In the genomic region with DNA sequence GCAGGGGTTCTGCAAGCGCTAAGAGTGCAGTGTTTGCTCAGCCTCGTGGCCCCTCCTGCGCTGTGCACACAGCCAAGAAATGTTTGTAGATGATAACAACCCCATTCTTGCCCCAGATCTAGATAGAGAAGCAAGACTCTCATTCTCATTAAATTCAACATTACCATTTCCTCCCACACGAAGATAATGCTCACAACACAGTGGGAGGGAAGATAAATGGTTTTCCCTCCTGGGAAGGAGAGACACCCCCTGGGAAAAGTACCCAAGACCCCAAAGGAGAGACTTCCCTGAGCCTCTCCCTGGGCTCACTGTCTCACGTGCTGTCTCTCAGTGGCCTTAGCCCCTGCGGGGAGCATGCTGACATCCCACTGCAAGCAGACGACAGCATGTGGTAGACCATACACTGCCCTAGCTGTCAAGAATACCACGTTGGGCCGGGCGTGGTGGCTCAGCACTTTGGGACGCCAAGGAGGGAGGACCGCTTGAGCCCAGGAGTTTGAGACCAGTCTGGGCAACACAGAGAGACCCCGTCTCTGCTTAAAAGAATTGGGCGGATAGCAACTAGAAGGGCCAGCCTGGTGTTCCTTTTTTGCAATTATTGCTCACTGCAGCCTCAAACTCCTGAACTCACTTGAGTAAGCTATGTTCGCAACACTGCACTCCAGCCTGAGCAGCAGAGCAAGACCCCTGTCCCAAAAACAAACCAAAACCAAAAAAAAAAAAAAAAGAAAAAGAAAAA, we compare ENCODE assay signal across 1 cellular context.
TF ChIP-seq lines count a peak whose summit lies in the region.

No MANE protein-coding gene starts in this region.

TF ChIP-seq in WTC11, 78 proteins besides CTCF, POLR2A, EP300 and RAD21 (continued from another document):
- TF ChIP-seq, protein P1, sequence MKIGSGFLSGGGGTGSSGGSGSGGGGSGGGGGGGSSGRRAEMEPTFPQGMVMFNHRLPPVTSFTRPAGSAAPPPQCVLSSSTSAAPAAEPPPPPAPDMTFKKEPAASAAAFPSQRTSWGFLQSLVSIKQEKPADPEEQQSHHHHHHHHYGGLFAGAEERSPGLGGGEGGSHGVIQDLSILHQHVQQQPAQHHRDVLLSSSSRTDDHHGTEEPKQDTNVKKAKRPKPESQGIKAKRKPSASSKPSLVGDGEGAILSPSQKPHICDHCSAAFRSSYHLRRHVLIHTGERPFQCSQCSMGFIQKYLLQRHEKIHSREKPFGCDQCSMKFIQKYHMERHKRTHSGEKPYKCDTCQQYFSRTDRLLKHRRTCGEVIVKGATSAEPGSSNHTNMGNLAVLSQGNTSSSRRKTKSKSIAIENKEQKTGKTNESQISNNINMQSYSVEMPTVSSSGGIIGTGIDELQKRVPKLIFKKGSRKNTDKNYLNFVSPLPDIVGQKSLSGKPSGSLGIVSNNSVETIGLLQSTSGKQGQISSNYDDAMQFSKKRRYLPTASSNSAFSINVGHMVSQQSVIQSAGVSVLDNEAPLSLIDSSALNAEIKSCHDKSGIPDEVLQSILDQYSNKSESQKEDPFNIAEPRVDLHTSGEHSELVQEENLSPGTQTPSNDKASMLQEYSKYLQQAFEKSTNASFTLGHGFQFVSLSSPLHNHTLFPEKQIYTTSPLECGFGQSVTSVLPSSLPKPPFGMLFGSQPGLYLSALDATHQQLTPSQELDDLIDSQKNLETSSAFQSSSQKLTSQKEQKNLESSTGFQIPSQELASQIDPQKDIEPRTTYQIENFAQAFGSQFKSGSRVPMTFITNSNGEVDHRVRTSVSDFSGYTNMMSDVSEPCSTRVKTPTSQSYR (CRISPR knock-in tag; IDR thresholded peaks at IDR 0.05): no peak
- TF ChIP-seq, protein P2, sequence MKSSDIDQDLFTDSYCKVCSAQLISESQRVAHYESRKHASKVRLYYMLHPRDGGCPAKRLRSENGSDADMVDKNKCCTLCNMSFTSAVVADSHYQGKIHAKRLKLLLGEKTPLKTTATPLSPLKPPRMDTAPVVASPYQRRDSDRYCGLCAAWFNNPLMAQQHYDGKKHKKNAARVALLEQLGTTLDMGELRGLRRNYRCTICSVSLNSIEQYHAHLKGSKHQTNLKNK (CRISPR knock-in tag; IDR thresholded peaks at IDR 0.05): no peak
- TF ChIP-seq CBFB (CRISPR knock-in tag; IDR thresholded peaks at IDR 0.05; ENCODE audit: low read depth) (no peak), ZNF425 (CRISPR knock-in tag; conservative IDR thresholded peaks at IDR 0.05) (no peak)
